In genomic region chr4:55439023-55439422, GRCh38 we compare ENCODE assay signal across 18 cellular contexts.
"Had no signal": no experiment of that assay in that cellular context is flagged by ENCODE, and none has a peak within 500 bp of the region (broad histone marks: within the 10 kb centered on the region; RNA-seq: fewer than 3 reads in every experiment).

No MANE protein-coding gene starts in this region.

- H3K27ac ChIP-seq: esophagus squamous epithelium, neural progenitor cell, skin epidermis had no signal

- H3K4me3 ChIP-seq: esophagus squamous epithelium, neural progenitor cell, prostate gland, skin epidermis had no signal

- FAIRE-seq: bronchial epithelial cell had no signal

- H3K36me3 ChIP-seq: neural progenitor cell, prostate gland had no signal

- H3K4me1 ChIP-seq: neural progenitor cell, prostate gland had no signal

- DNase-seq: activated CD4-positive, alpha-beta T cell treated with anti-CD3 and anti-CD28 coated beads, Interleukin-2, amount 50 U/mL, for 1 hour; activated CD4-positive, CD25-positive, alpha-beta regulatory T cell treated with anti-CD3 and anti-CD28 coated beads, Interleukin-2, amount 50 U/mL, for 72 hours; activated CD8-positive, alpha-beta memory T cell treated with anti-CD3 and anti-CD28 coated beads, Interleukin-2, amount 50 U/mL, for 4 hours; activated effector memory CD4-positive, alpha-beta T cell treated with anti-CD3 and anti-CD28 coated beads, Interleukin-2, amount 50 U/mL, for 16 hours; activated naive CD4-positive, alpha-beta T cell treated with anti-CD3 and anti-CD28 coated beads, Interleukin-2, amount 50 U/mL, for 16 hours; activated T-cell treated with anti-CD3 and anti-CD28 coated beads, Interleukin-2, amount 50 U/mL, for 48 hours; effector memory CD4-positive, alpha-beta T cell; esophagus squamous epithelium; mesendoderm; naive thymus-derived CD4-positive, alpha-beta T cell; right cardiac atrium; stimulated activated CD4-positive, alpha-beta T cell treated with anti-CD3 and anti-CD28 coated beads, Interleukin-4, amount 100 ng/mL, for 1 hour; stimulated activated naive CD8-positive, alpha-beta T cell treated with anti-CD3 and anti-CD28 coated beads, Interleukin-15, amount 100 ng/mL, for 72 hours; T1000 had no signal

- H3K27me3 ChIP-seq: esophagus squamous epithelium, neural progenitor cell had no signal

- ATAC-seq: naive thymus-derived CD4-positive, alpha-beta T cell; right cardiac atrium; stimulated activated naive CD8-positive, alpha-beta T cell treated with anti-CD3 and anti-CD28 coated beads, Interleukin-15, amount 100 ng/mL, for 72 hours had no signal

- H3K9me3 ChIP-seq: esophagus squamous epithelium, prostate gland had no signal
